In genomic region chr7:130903358-130903974, GRCh38 we compare ENCODE assay signal across 8 cellular contexts.
DNase-seq lines count a peak whose midpoint lies in the region; ATAC-seq, FAIRE-seq and TF ChIP-seq lines count a peak whose summit lies in the region.

No MANE protein-coding gene starts in this region.

- ATAC-seq in GM19324 (IDR thresholded peaks at IDR 0.05; ENCODE audit: low FRiP score, unreplicated experiment), result no peak
- no peak for ATAC-seq in HG03565 (IDR thresholded peaks at IDR 0.05; ENCODE audit: unreplicated experiment)

- no peak for FAIRE-seq in endothelial cell of umbilical vein (lab: Jason Lieb, UNC)

- CTCF ChIA-PET in endothelial cell of umbilical vein (lab: Charles Lee), result interaction anchor here (1.0 to 13.7 kb wide), 12 partner anchors 7 to 137 kb away, joined by 3 to 160 read pairs (median 6); no protein-coding TSS in a partner anchor

- H3K79me2 ChIP-seq in endothelial cell of umbilical vein (ENCODE audit: control insufficient read depth, insufficient read depth, low read length) (peaks cover 89% of the 10 kb centered on the region), trophoblast cell (ENCODE audit: control insufficient read depth, insufficient read depth, low read length, poor library complexity) (no peaks in the 10 kb centered on the region)

- no peak overlapping the region for H2BK120ac ChIP-seq in trophoblast cell (ENCODE audit: insufficient read depth, low read length, poor library complexity)

- WGBS in trophoblast cell (ENCODE audit: extremely low coverage, insufficient coverage, insufficient read length), result no CpG with 5 or more reads among the region's 8 CpGs

- peak overlapping the region; percentile 96 for H3K27ac ChIP-seq in endothelial cell of umbilical vein (ENCODE audit: insufficient read depth, low read depth, low read length)
- H3K27ac ChIP-seq in trophoblast cell (ENCODE audit: low read depth, low read length), result no peak overlapping the region

- H3K36me3 ChIP-seq in endothelial cell of umbilical vein (ENCODE audit: control insufficient read depth in 2 of 2, extremely low read depth in 1 of 2, insufficient read depth in 2 of 2, low read length in 2 of 2) (peaks cover 11 to 14% of the 10 kb centered on the region in 2 experiments), trophoblast cell (ENCODE audit: control insufficient read depth in 1 of 2, insufficient read depth in 2 of 2, low read length in 2 of 2) (no peaks in the 10 kb centered on the region), H7 (replicated peaks; ENCODE audit: control insufficient read depth, insufficient read depth, low read length) (no peaks in the 10 kb centered on the region)

- H2AFZ ChIP-seq in endothelial cell of umbilical vein (ENCODE audit: low read depth, low read length), result no peak overlapping the region
- no peak overlapping the region for H2AFZ ChIP-seq in trophoblast cell (ENCODE audit: insufficient read depth, low read length, poor library complexity)

- H3K9me1 ChIP-seq in endothelial cell of umbilical vein (replicated peaks; ENCODE audit: control insufficient read depth, extremely low read depth, insufficient read depth, low read length), result no peaks in the 10 kb centered on the region

- H3K27me3 ChIP-seq in endothelial cell of umbilical vein (ENCODE audit: control insufficient read depth in 2 of 2, insufficient read depth in 2 of 2, low read length in 2 of 2), result no peaks in the 10 kb centered on the region
- H3K27me3 ChIP-seq in trophoblast cell (ENCODE audit: insufficient read depth, low read length), result no peaks in the 10 kb centered on the region
- no peaks in the 10 kb centered on the region for H3K27me3 ChIP-seq in H7 (ENCODE audit: control insufficient read depth, insufficient read depth, low read length)

- peak; percentile 90 for DNase-seq in Daoy (ENCODE audit: low read depth)
- DNase-seq in RKO (ENCODE audit: low spot score), result peak; percentile 98
- DNase-seq in endothelial cell of umbilical vein (ENCODE audit: low read depth, low spot score), result peak; percentile 88
- DNase-seq in trophoblast cell, result peak; percentile 71 to 86
- DNase-seq in H7, result no peak
- no peak for DNase-seq in NCI-H510A (lab: John Stamatoyannopoulos, UW)

- peak overlapping the region in 1 of 3 experiments; percentile 18 for H3K4me3 ChIP-seq in endothelial cell of umbilical vein (replicated peaks in 1 of 3; ENCODE audit: insufficient read depth in 1 of 3, low read depth in 1 of 3, low read length in 3 of 3)
- no peak overlapping the region for H3K4me3 ChIP-seq in trophoblast cell (ENCODE audit: low read depth, low read length)
- no peak overlapping the region for H3K4me3 ChIP-seq in H7 (ENCODE audit: insufficient read depth, low read depth, low read length)

- no peaks in the 10 kb centered on the region for H3K79me1 ChIP-seq in trophoblast cell (ENCODE audit: low read length)

- no peak overlapping the region for H4K8ac ChIP-seq in trophoblast cell (ENCODE audit: low read depth, low read length)

- H3K9ac ChIP-seq in endothelial cell of umbilical vein (replicated peaks; ENCODE audit: extremely low read depth, insufficient read depth, low read length) (peak overlapping the region; percentile 92), trophoblast cell (ENCODE audit: low read length) (no peak overlapping the region)

- no peak overlapping the region for H2BK12ac ChIP-seq in trophoblast cell (ENCODE audit: low read length)

- H4K12ac ChIP-seq in trophoblast cell (ENCODE audit: low read depth, low read length), result no peak overlapping the region

- TF ChIP-seq CTCF in endothelial cell of umbilical vein (IDR thresholded peaks at IDR 0.05; ENCODE audit: extremely low read depth in 1 of 2, insufficient read depth in 1 of 2, low read depth in 1 of 2, low read length in 2 of 2), result no peak

- BruUV-seq in endothelial cell of umbilical vein (replicated peaks; lab: Mats Ljungman, UMichigan), result no TSS peak

- H3K14ac ChIP-seq in trophoblast cell (ENCODE audit: low read length), result no peak overlapping the region

- H3K4me1 ChIP-seq in endothelial cell of umbilical vein (ENCODE audit: control insufficient read depth, extremely low read depth, insufficient read depth, low read length), result peaks cover 77% of the 10 kb centered on the region
- H3K4me1 ChIP-seq in trophoblast cell (ENCODE audit: control insufficient read depth in 1 of 2, insufficient read depth in 2 of 2, low read length in 2 of 2), result peaks cover 2 to 6% of the 10 kb centered on the region in 2 experiments

- no peak overlapping the region for H4K91ac ChIP-seq in trophoblast cell (ENCODE audit: low read depth, low read length)

- no peak overlapping the region for H3K4ac ChIP-seq in trophoblast cell (ENCODE audit: low read depth, low read length)

- H3K18ac ChIP-seq in trophoblast cell (ENCODE audit: low read length), result no peak overlapping the region

- no peaks in the 10 kb centered on the region for H3K9me3 ChIP-seq in endothelial cell of umbilical vein (replicated peaks; ENCODE audit: control insufficient read depth, insufficient read depth, low read length)
- H3K9me3 ChIP-seq in trophoblast cell (ENCODE audit: insufficient read depth, low read depth, low read length), result no peaks in the 10 kb centered on the region

- H3K23ac ChIP-seq in trophoblast cell (ENCODE audit: low read length), result no peak overlapping the region

- POLR2A ChIA-PET in endothelial cell of umbilical vein (lab: Charles Lee), result interaction anchor here (0.8 to 3.7 kb wide), 4 partner anchors 10 to 33 kb away, joined by 3 to 33 read pairs (median 6); no protein-coding TSS in a partner anchor

- H3K4me2 ChIP-seq in endothelial cell of umbilical vein (ENCODE audit: insufficient read depth, low read length), result peak overlapping the region; percentile 64
- H3K4me2 ChIP-seq in trophoblast cell (ENCODE audit: low read length), result no peak overlapping the region

- dilution Hi-C loops in endothelial cell of umbilical vein (cut with MboI; ENCODE audit: extremely low pct_ligation_motif_present, low sequenced_read_pairs), result no loop called here

- no peaks in the 10 kb centered on the region for H4K20me1 ChIP-seq in endothelial cell of umbilical vein (replicated peaks; ENCODE audit: control insufficient read depth, extremely low read depth, insufficient read depth, low read length)

- H2BK5ac ChIP-seq in trophoblast cell (ENCODE audit: low read depth, low read length, poor library complexity), result no peak overlapping the region

- H2AK5ac ChIP-seq in trophoblast cell (ENCODE audit: low read length), result no peak overlapping the region

- TF ChIP-seq POLR2A in endothelial cell of umbilical vein (IDR thresholded peaks at IDR 0.05; ENCODE audit: low read depth, low read length), result no peak

- intact Hi-C loops in endothelial cell of umbilical vein (cut with micrococcal nuclease), result no loop called here

TF ChIP-seq in endothelial cell of umbilical vein, 7 proteins besides CTCF, POLR2A, EP300 and RAD21:
- TF ChIP-seq FOS (IDR thresholded peaks at IDR 0.05; ENCODE audit: borderline replicate concordance, insufficient read depth, low read length) (peak; percentile 39), GATA2 (IDR thresholded peaks at IDR 0.05; ENCODE audit: insufficient read depth, insufficient read length, low read depth, low read length) (peak; percentile 14), JUN (IDR thresholded peaks at IDR 0.05; ENCODE audit: borderline replicate concordance, insufficient read depth, insufficient read length, low read depth) (peak; percentile 73), MAX (IDR thresholded peaks at IDR 0.05; ENCODE audit: insufficient read depth, insufficient read length) (no peak)

Comparison
In these comparisons a context has a peak if more than half of its experiments do, and no peak if none do; other contexts are left out.
1. DNase-seq: peak in Daoy (single experiment), RKO (single experiment), endothelial cell of umbilical vein (single experiment) and trophoblast cell (2 of 2); none in H7 (single experiment) and NCI-H510A (single experiment).